Comparison of ENCODE assay signal across 32 cellular contexts in the genomic region with DNA sequence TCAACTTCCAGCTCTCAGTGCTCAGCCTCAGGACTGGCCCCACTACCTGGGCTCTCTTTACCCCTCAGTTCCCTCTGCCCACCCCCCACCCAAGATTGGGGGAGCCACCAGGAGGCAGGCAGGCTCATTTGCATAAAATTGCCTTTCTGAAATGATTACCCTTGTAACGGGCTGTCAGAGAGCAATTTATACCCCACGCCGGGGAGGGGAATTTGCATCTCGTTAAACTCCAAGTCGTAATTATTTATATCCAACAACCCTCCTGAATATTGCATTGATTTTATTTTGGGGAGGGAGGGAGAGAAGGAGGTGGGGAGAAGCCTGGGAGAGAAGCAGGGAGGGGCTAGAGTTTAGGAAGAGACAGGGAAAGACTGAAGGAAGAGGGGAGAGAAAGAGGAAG. TPM values are rescaled to one million over a fixed set of nuclear protein-coding genes. Genes with fewer than 3 reads are reported as not detected.
DNase-seq lines count a peak whose midpoint lies in the region; ATAC-seq and TF ChIP-seq lines count a peak whose summit lies in the region.
"Had no signal": no experiment of that assay in that cellular context is flagged by ENCODE, and none has a peak within 500 bp of the region (broad histone marks: within the 10 kb centered on the region; RNA-seq: fewer than 3 reads in every experiment).

No MANE protein-coding gene starts in this region.

- intact Hi-C loops in lower leg skin (cut with DNase I; ENCODE audit: low total_unique reads), result no loop called here
- intact Hi-C loops in left ventricle myocardium inferior (cut with micrococcal nuclease), result no loop called here

- H3K9me3 Mint-ChIP-seq in activated naive CD8-positive, alpha-beta T cell (ENCODE audit: low read depth), result no peaks in the 10 kb centered on the region
- H3K9me3 Mint-ChIP-seq in activated naive CD8-positive, alpha-beta T cell treated with anti-CD3 and anti-CD28 coated beads, Interleukin-2, amount 50 U/mL, for 24 hours, result no peaks in the 10 kb centered on the region
- H3K9me3 Mint-ChIP-seq in brain (peaks cover 0 to 2% (median 0%) of the 10 kb centered on the region in 5 experiments), nephron progenitor cell (no peaks in the 10 kb centered on the region)
- H3K9me3 Mint-ChIP-seq: activated CD4-positive, alpha-beta memory T cell treated with anti-CD3 and anti-CD28 coated beads, Interleukin-2, amount 10 ng/mL, durations not matched to agents 7 days and 5 days; activated naive CD8-positive, alpha-beta T cell treated with anti-CD3 and anti-CD28 coated beads, Interleukin-2, amount 10 ng/mL, durations not matched to agents 7 days and 5 days; CD8-positive, alpha-beta T cell; dendritic cell treated with granulocyte-macrophage colony-stimulating factor and Interleukin-4, amounts not matched to agents 40 ng/mL and 50 ng/mL, for 4 days; H9; stimulated activated memory B cell treated with anti-CD40 and anti-IgM and Interleukin-4, amounts not matched to agents 10 μg/mL and 1 μg/mL and 100 μg/mL, for 72 hours; T-helper 1 cell treated with Interleukin-12 subunit alpha and Interleukin-12 subunit beta and Interleukin-4 antibody, amounts not matched to agents 30 μg/mL and 1 μg/mL, for 36 hours had no signal

- H3K36me3 Mint-ChIP-seq in activated naive CD8-positive, alpha-beta T cell, result no peaks in the 10 kb centered on the region
- no peaks in the 10 kb centered on the region for H3K36me3 Mint-ChIP-seq in activated naive CD8-positive, alpha-beta T cell treated with anti-CD3 and anti-CD28 coated beads, Interleukin-2, amount 50 U/mL, for 24 hours (ENCODE audit: low read depth)
- H3K36me3 Mint-ChIP-seq in brain (no peaks in the 10 kb centered on the region), nephron progenitor cell (ENCODE audit: low read depth) (no peaks in the 10 kb centered on the region)
- H3K36me3 Mint-ChIP-seq: activated naive CD8-positive, alpha-beta T cell treated with anti-CD3 and anti-CD28 coated beads, Interleukin-2, amount 10 ng/mL, durations not matched to agents 7 days and 5 days; CD8-positive, alpha-beta T cell; stimulated activated memory B cell treated with anti-CD40 and anti-IgM and Interleukin-4, amounts not matched to agents 10 μg/mL and 1 μg/mL and 100 μg/mL, for 72 hours had no signal

- no peaks in the 10 kb centered on the region for H3K36me3 ChIP-seq in left ventricle myocardium inferior
- H3K36me3 ChIP-seq: upper lobe of right lung had no signal

- H3K27me3 ChIP-seq in left ventricle myocardium inferior (ENCODE audit: low read depth), result peaks cover 100% of the 10 kb centered on the region

- peaks cover 8% of the 10 kb centered on the region for H3K4me1 ChIP-seq in left ventricle myocardium inferior
- H3K4me1 ChIP-seq: upper lobe of right lung had no signal

- H3K27me3 Mint-ChIP-seq in activated naive CD8-positive, alpha-beta T cell, result peaks cover 32% of the 10 kb centered on the region
- peaks cover 64% of the 10 kb centered on the region for H3K27me3 Mint-ChIP-seq in activated naive CD8-positive, alpha-beta T cell treated with anti-CD3 and anti-CD28 coated beads, Interleukin-2, amount 50 U/mL, for 24 hours
- H3K27me3 Mint-ChIP-seq in brain (peaks cover 13% of the 10 kb centered on the region), nephron progenitor cell (ENCODE audit: low read depth, poor library complexity) (peaks cover 96% of the 10 kb centered on the region)

- peak overlapping the region; percentile 76 for H3K4me3 Mint-ChIP-seq in activated naive CD8-positive, alpha-beta T cell
- no peak overlapping the region for H3K4me3 Mint-ChIP-seq in activated naive CD8-positive, alpha-beta T cell treated with anti-CD3 and anti-CD28 coated beads, Interleukin-2, amount 50 U/mL, for 24 hours
- peak overlapping the region; percentile 67 to 86 (median 76) for H3K4me3 Mint-ChIP-seq in brain
- H3K4me3 Mint-ChIP-seq in nephron progenitor cell, result peak overlapping the region; percentile 71
- H3K4me3 Mint-ChIP-seq: activated CD4-positive, alpha-beta memory T cell treated with anti-CD3 and anti-CD28 coated beads, Interleukin-2, amount 10 ng/mL, durations not matched to agents 7 days and 5 days; activated naive CD8-positive, alpha-beta T cell treated with anti-CD3 and anti-CD28 coated beads, Interleukin-2, amount 10 ng/mL, durations not matched to agents 7 days and 5 days; dendritic cell treated with granulocyte-macrophage colony-stimulating factor and Interleukin-4, amounts not matched to agents 40 ng/mL and 50 ng/mL, for 4 days; T-helper 1 cell treated with Interleukin-12 subunit alpha and Interleukin-12 subunit beta and Interleukin-4 antibody, amounts not matched to agents 30 μg/mL and 1 μg/mL, for 36 hours had no signal

- H3K4me1 Mint-ChIP-seq in activated naive CD8-positive, alpha-beta T cell (ENCODE audit: low read depth), result peaks cover 17% of the 10 kb centered on the region
- peaks cover 27% of the 10 kb centered on the region for H3K4me1 Mint-ChIP-seq in activated naive CD8-positive, alpha-beta T cell treated with anti-CD3 and anti-CD28 coated beads, Interleukin-2, amount 50 U/mL, for 24 hours
- H3K4me1 Mint-ChIP-seq in brain (peaks cover 89% of the 10 kb centered on the region), nephron progenitor cell (peaks cover 71% of the 10 kb centered on the region)

- no peak for DNase-seq in activated naive CD8-positive, alpha-beta T cell treated with anti-CD3 and anti-CD28 coated beads, Interleukin-2, amount 50 U/mL, for 24 hours
- DNase-seq in nephron progenitor cell (no peak), lower leg skin (ENCODE audit: low spot score in 2 of 2) (no peak), H4 (ENCODE audit: low spot score) (no peak), left ventricle myocardium inferior (no peak), coronary artery (ENCODE audit: low spot score) (no peak)
- DNase-seq: activated CD4-positive, alpha-beta memory T cell treated with anti-CD3 and anti-CD28 coated beads, Interleukin-2, amount 10 ng/mL, durations not matched to agents 7 days and 5 days; activated CD8-positive, alpha-beta memory T cell treated with anti-CD3 and anti-CD28 coated beads, Interleukin-2, amount 50 U/mL, for 4 hours; activated effector memory CD4-positive, alpha-beta T cell treated with Interleukin-2 at 50 U/mL for 16 hours; activated naive CD8-positive, alpha-beta T cell treated with anti-CD3 and anti-CD28 coated beads, Interleukin-2, amount 10 ng/mL, durations not matched to agents 7 days and 5 days; CD8-positive, alpha-beta T cell; DMS 273 treated with DMSO at 0.1 percent for 48 hours; erythroblast; Kasumi-1; mesenchymal stem cell; NCI-H1417 treated with DMSO at 0.1 percent for 48 hours; NCI-H2029 treated with DMSO at 0.1 percent for 48 hours; NCI-H2227 treated with DMSO at 0.1 percent for 48 hours; NCI-H69; SK-N-SH; stimulated activated CD4-positive, alpha-beta T cell treated with anti-CD3 and anti-CD28 coated beads, Interleukin-15, amount 100 ng/mL, for 24 hours; stimulated activated CD4-positive, alpha-beta T cell treated with anti-CD3 and anti-CD28 coated beads, Interleukin-4, amount 100 ng/mL, for 4 hours had no signal

- no peak for ATAC-seq in activated naive CD8-positive, alpha-beta T cell treated with anti-CD3 and anti-CD28 coated beads, Interleukin-2, amount 50 U/mL, for 24 hours
- ATAC-seq: CD8-positive, alpha-beta T cell; HepG2; Right ventricle myocardium inferior; stimulated activated memory B cell treated with anti-CD40 and anti-IgM and Interleukin-4, amounts not matched to agents 10 μg/mL and 1 μg/mL and 100 μg/mL, for 72 hours; upper lobe of right lung had no signal

- H3K9me3 ChIP-seq in left ventricle myocardium inferior (replicated peaks), result no peaks in the 10 kb centered on the region
- H3K9me3 ChIP-seq: SK-N-SH, upper lobe of right lung had no signal

- H3K27ac ChIP-seq in left ventricle myocardium inferior (replicated peaks) (no peak overlapping the region), coronary artery (no peak overlapping the region)
- H3K27ac ChIP-seq: upper lobe of right lung had no signal

- 29 to 56% methylated on average over 5 of the region's 5 CpGs for WGBS in lower leg skin, 2 donors

- TF ChIP-seq CTCF in brain (conservative IDR thresholded peaks at IDR 0.05), result no peak
- no peak for TF ChIP-seq CTCF in nephron progenitor cell (IDR thresholded peaks at IDR 0.05)
- no peak for TF ChIP-seq CTCF in lower leg skin (IDR thresholded peaks at IDR 0.05)
- TF ChIP-seq CTCF in left ventricle myocardium inferior (IDR thresholded peaks at IDR 0.05; ENCODE audit: borderline replicate concordance), result no peak
- TF ChIP-seq CTCF in coronary artery (IDR thresholded peaks at IDR 0.05), result no peak

- TF ChIP-seq POLR2A in lower leg skin (IDR thresholded peaks at IDR 0.05), result no peak

- H3K27ac Mint-ChIP-seq in activated naive CD8-positive, alpha-beta T cell, result no peak overlapping the region
- H3K27ac Mint-ChIP-seq in activated naive CD8-positive, alpha-beta T cell treated with anti-CD3 and anti-CD28 coated beads, Interleukin-2, amount 50 U/mL, for 24 hours, result no peak overlapping the region
- peak overlapping the region; percentile 65 to 97 (median 85) for H3K27ac Mint-ChIP-seq in brain
- no peak overlapping the region for H3K27ac Mint-ChIP-seq in nephron progenitor cell
- H3K27ac Mint-ChIP-seq: activated CD4-positive, alpha-beta memory T cell treated with anti-CD3 and anti-CD28 coated beads, Interleukin-2, amount 10 ng/mL, durations not matched to agents 7 days and 5 days; activated naive CD8-positive, alpha-beta T cell treated with anti-CD3 and anti-CD28 coated beads, Interleukin-2, amount 10 ng/mL, durations not matched to agents 7 days and 5 days; CD8-positive, alpha-beta T cell; dendritic cell treated with granulocyte-macrophage colony-stimulating factor and Interleukin-4, amounts not matched to agents 40 ng/mL and 50 ng/mL, for 4 days; stimulated activated memory B cell treated with anti-CD40 and anti-IgM and Interleukin-4, amounts not matched to agents 10 μg/mL and 1 μg/mL and 100 μg/mL, for 72 hours; T-helper 1 cell treated with Interleukin-12 subunit alpha and Interleukin-12 subunit beta and Interleukin-4 antibody, amounts not matched to agents 30 μg/mL and 1 μg/mL, for 36 hours had no signal

- H3K4me3 ChIP-seq in lower leg skin (ENCODE audit: low read depth, poor library complexity, severe bottlenecking) (no peak overlapping the region), left ventricle myocardium inferior (no peak overlapping the region), coronary artery (no peak overlapping the region)
- H3K4me3 ChIP-seq: upper lobe of right lung had no signal

RNA-seq across cellular contexts. Expression of gene NRXN2, which starts 8.3 kb away (rescaled TPM):
- polyA plus RNA-seq in brain (ENCODE audit: insufficient read depth, low read depth, low replicate concordance), result 117 TPM
- total RNA-seq in lower leg skin (1 to 10 TPM in 2 of 4 donors, under 1 TPM in 1, not detected in 1; 0.27 to 7.0 (median 1.1) TPM), left ventricle myocardium inferior (0.71 TPM)
- 0.17 and 0.35 TPM in 2 replicates for total RNA-seq in H4 (2014; rRNA removed; shearing (Covaris generic))
- total RNA-seq: glomerular endothelial cell, HepG2 had no signal
- polyA plus RNA-seq: HepG2 had no signal

RNA-seq across cellular contexts. Expression of gene RASGRP2, which starts 29.3 kb away (rescaled TPM):
- 5.9 TPM for polyA plus RNA-seq in brain (ENCODE audit: insufficient read depth, low read depth, low replicate concordance)
- total RNA-seq in lower leg skin, result 1 to 10 TPM; 1.1 to 10.0 (median 5.0) TPM
- not detected in 2 replicates for total RNA-seq in H4 (2014; rRNA removed; shearing (Covaris generic))
- total RNA-seq in left ventricle myocardium inferior, result 21.1 TPM
- total RNA-seq: HepG2 had no signal

RNA-seq across cellular contexts. Expression of gene PYGM, which starts 45.1 kb away (rescaled TPM):
- 13.4 TPM for polyA plus RNA-seq in brain (ENCODE audit: insufficient read depth, low read depth, low replicate concordance)
- total RNA-seq in lower leg skin, result 1 to 10 TPM in 1 of 4 donors, under 1 TPM in 3; 0.11 to 2.0 (median 0.44) TPM
- 0.25 TPM in 1 of 2 replicates, not detected in the other for total RNA-seq in H4 (2014; rRNA removed; shearing (Covaris generic))
- 89.5 TPM for total RNA-seq in left ventricle myocardium inferior
- total RNA-seq: glomerular endothelial cell had no signal

Comparison
In these comparisons a context has a peak if more than half of its experiments do, and no peak if none do; other contexts are left out.
1. H3K27ac Mint-ChIP-seq: peak in brain (5 of 5); none in activated naive CD8-positive, alpha-beta T cell (single experiment), activated naive CD8-positive, alpha-beta T cell treated with anti-CD3 and anti-CD28 coated beads, Interleukin-2, amount 50 U/mL, for 24 hours (single experiment) and nephron progenitor cell (single experiment).
2. RNA of gene PYGM, which starts 45.1 kb away (total RNA-seq): 89.5 TPM in left ventricle myocardium inferior (single experiment); 0.11 to 2.0 TPM in lower leg skin and 0.25 TPM in H4; every median in the first group is over 10 times any median in the second.